ENCODE assay signal across 8 cellular contexts in the genomic region with DNA sequence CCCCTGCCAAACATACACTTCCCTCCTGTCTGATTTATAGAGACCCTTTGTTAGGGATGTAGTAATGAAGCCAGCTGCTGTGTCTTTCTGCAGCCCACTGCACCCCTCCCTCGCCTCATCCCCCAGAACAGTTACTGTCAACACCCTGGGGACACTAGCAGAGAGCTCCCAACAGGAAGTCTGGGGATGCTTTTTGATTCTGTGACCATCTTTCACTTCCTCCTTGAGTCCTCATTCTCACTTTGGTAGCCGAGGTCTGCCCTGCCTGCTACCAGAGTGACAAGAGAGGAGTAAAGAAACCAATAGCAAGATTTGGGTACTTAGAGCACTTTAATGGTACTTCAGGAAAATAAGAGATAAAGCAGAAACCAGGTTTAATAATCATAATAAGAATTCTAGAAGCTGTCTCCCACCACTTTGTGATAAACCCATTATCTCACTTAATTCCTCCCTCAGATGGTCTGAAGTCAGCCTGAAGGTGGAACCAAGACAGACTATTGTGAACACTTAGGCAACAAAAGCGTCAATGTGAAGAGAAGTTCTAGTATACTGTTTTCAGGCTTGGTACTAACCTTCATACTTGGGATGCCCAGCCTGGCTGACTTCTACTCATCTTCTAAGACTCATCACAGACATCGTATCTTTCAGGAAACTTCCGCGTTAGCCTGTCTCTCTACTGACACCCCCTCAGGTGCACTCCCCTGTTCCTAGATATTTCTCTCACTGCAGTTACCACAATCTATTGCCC.
DNase-seq lines count a peak whose midpoint lies in the region; ATAC-seq and TF ChIP-seq lines count a peak whose summit lies in the region.

No MANE protein-coding gene starts in this region.

- H3K36me3 ChIP-seq in Karpas-422 (ENCODE audit: insufficient read depth, low read length): no peaks in the 10 kb centered on the region
- H3K36me3 ChIP-seq in mucosa of descending colon (ENCODE audit: low read depth): no peaks in the 10 kb centered on the region

- H3K4me3 ChIP-seq in Karpas-422 (ENCODE audit: low read length) (peak overlapping the region; percentile 39), mucosa of descending colon (no peak overlapping the region)

- no peaks in the 10 kb centered on the region for H3K9me2 ChIP-seq in Karpas-422 (replicated peaks; ENCODE audit: insufficient read depth, low read length)

- peak; percentile 98 for ATAC-seq in GM18867 (IDR thresholded peaks at IDR 0.05; ENCODE audit: unreplicated experiment)
- peak; percentile 98 for ATAC-seq in HG02571 (IDR thresholded peaks at IDR 0.05; ENCODE audit: unreplicated experiment)
- peak; percentile 60 for ATAC-seq in mucosa of descending colon
- ATAC-seq in left colon: no peak

- H4K20me1 ChIP-seq in Karpas-422 (ENCODE audit: insufficient read depth, low read depth, low read length): no peaks in the 10 kb centered on the region

- TF ChIP-seq CTCF in mucosa of descending colon (IDR thresholded peaks at IDR 0.05): no peak

- H3K27ac ChIP-seq in Karpas-422 (ENCODE audit: low read length): no peak overlapping the region

- no peaks in the 10 kb centered on the region for H3K79me2 ChIP-seq in Karpas-422 (ENCODE audit: low read length)

- H2AFZ ChIP-seq in Karpas-422 (ENCODE audit: low read length): peak overlapping the region; percentile 47

- DNase-seq in Karpas-422 (peak; percentile 88), mucosa of descending colon (no peak), RKO (ENCODE audit: low spot score) (no peak), islet precursor cell (no peak), NCI-H1105 treated with DMSO at 0.1 percent for 48 hours (lab: John Stamatoyannopoulos, UW) (no peak), left colon (no peak)

- H3K27me3 ChIP-seq in Karpas-422 (ENCODE audit: low read length): no peaks in the 10 kb centered on the region

- H3K4me1 ChIP-seq in Karpas-422 (ENCODE audit: low read length): peaks cover 39% of the 10 kb centered on the region
- H3K4me1 ChIP-seq in mucosa of descending colon (ENCODE audit: low read depth): no peaks in the 10 kb centered on the region

- intact Hi-C loops in mucosa of descending colon (cut with DNase I, micrococcal nuclease) (no loop called here), left colon (cut with DNase I, micrococcal nuclease) (no loop called here)

- H3K9me3 ChIP-seq in Karpas-422 (ENCODE audit: low read length): no peaks in the 10 kb centered on the region
- no peaks in the 10 kb centered on the region for H3K9me3 ChIP-seq in mucosa of descending colon

- peak overlapping the region; percentile 68 for H3K4me2 ChIP-seq in Karpas-422 (ENCODE audit: low read depth, low read length, poor library complexity, severe bottlenecking)

- 0 out of 2 replicates have a peak overlapping the region, but pooled peaks have one; percentile 4 for H3K9ac ChIP-seq in Karpas-422 (ENCODE audit: low read length)
